Comparison of ENCODE assay signal across 15 cellular contexts in the genomic region with DNA sequence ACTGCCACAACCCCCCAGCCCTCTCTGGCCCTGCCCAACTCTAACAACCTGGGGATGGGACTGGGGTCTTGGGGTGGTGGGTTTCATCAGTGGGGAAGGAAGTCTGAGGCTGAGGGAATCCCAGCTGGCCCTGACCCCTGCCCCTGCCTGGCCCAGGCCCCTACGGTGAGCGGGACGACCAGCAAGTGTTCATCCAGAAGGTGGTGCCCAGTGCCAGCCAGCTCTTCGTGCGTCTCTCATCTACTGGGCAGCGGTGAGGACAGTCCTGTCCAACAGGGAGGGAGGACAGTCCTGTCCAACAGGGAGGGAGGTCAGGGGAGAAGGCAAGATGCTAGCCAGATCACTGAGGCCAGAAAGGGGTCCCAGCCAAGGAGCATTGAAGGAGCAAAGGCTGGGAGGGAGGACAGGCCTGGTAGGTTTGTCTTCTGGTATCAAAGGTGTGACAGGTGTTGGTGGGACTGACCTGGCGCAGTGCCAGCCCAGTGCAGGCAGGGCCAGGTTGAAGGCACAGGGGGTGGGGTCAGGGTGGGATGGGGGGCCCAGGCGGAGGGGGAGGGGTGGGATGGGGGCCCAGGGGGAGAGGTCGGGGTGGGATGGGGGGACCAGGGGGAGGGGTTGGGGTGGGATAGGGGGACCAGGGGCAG.
DNase-seq lines count a peak whose midpoint lies in the region; ATAC-seq and TF ChIP-seq lines count a peak whose summit lies in the region.
"Had no signal": no experiment of that assay in that cellular context is flagged by ENCODE, and none has a peak within 500 bp of the region (broad histone marks: within the 10 kb centered on the region; RNA-seq: fewer than 3 reads in every experiment).

No MANE protein-coding gene starts in this region.

- H3K4me1 ChIP-seq in RWPE2 (ENCODE audit: insufficient read depth, poor library complexity, severe bottlenecking) = peaks cover 11% of the 10 kb centered on the region
- H3K4me1 ChIP-seq: HAP-1 had no signal

- H3K36me3 ChIP-seq in RWPE2 (ENCODE audit: low read depth) = peaks cover 31% of the 10 kb centered on the region

- H3K27ac ChIP-seq in RWPE2 (ENCODE audit: poor library complexity, severe bottlenecking) = peak overlapping the region; percentile 25

- peaks cover 17% of the 10 kb centered on the region for H3K4me1 Mint-ChIP-seq in memory B cell
- H3K4me1 Mint-ChIP-seq in stimulated activated memory B cell treated with anti-CD40 and anti-IgM and Interleukin-4, amounts not matched to agents 10 μg/mL and 1 μg/mL and 100 μg/mL, for 72 hours = peaks cover 20% of the 10 kb centered on the region

- TF ChIP-seq CTCF in RWPE2 (IDR thresholded peaks at IDR 0.05; ENCODE audit: poor library complexity, severe bottlenecking) = no peak

- no peaks in the 10 kb centered on the region for H3K9me3 ChIP-seq in RWPE2 (ENCODE audit: severe bottlenecking)
- H3K9me3 ChIP-seq: HAP-1, SK-N-SH had no signal

- peaks cover 37% of the 10 kb centered on the region for H3K36me3 Mint-ChIP-seq in memory B cell
- H3K36me3 Mint-ChIP-seq in stimulated activated memory B cell treated with anti-CD40 and anti-IgM and Interleukin-4, amounts not matched to agents 10 μg/mL and 1 μg/mL and 100 μg/mL, for 72 hours = peaks cover 73% of the 10 kb centered on the region

- H3K9me3 Mint-ChIP-seq in memory B cell = no peaks in the 10 kb centered on the region
- no peaks in the 10 kb centered on the region for H3K9me3 Mint-ChIP-seq in stimulated activated memory B cell treated with anti-CD40 and anti-IgM and Interleukin-4, amounts not matched to agents 10 μg/mL and 1 μg/mL and 100 μg/mL, for 72 hours

- ATAC-seq in RWPE2 (ENCODE audit: low read depth) (no peak), memory B cell (ENCODE audit: low read depth) (no peak), HG02884 (IDR thresholded peaks at IDR 0.05; ENCODE audit: unreplicated experiment) (no peak)
- no peak for ATAC-seq in stimulated activated memory B cell treated with anti-CD40 and anti-IgM and Interleukin-4, amounts not matched to agents 10 μg/mL and 1 μg/mL and 100 μg/mL, for 72 hours

- H3K4me3 Mint-ChIP-seq in memory B cell = no peak overlapping the region
- H3K4me3 Mint-ChIP-seq in stimulated activated memory B cell treated with anti-CD40 and anti-IgM and Interleukin-4, amounts not matched to agents 10 μg/mL and 1 μg/mL and 100 μg/mL, for 72 hours = no peak overlapping the region

- no peaks in the 10 kb centered on the region for H3K27me3 ChIP-seq in RWPE2 (ENCODE audit: insufficient read depth, poor library complexity, severe bottlenecking)

- peak overlapping the region; percentile 68 for H3K27ac Mint-ChIP-seq in memory B cell
- H3K27ac Mint-ChIP-seq in stimulated activated memory B cell treated with anti-CD40 and anti-IgM and Interleukin-4, amounts not matched to agents 10 μg/mL and 1 μg/mL and 100 μg/mL, for 72 hours = no peak overlapping the region

- H3K27me3 Mint-ChIP-seq in memory B cell = no peaks in the 10 kb centered on the region
- no peaks in the 10 kb centered on the region for H3K27me3 Mint-ChIP-seq in stimulated activated memory B cell treated with anti-CD40 and anti-IgM and Interleukin-4, amounts not matched to agents 10 μg/mL and 1 μg/mL and 100 μg/mL, for 72 hours

- no peak overlapping the region for H3K4me3 ChIP-seq in RWPE2 (ENCODE audit: severe bottlenecking)
- H3K4me3 ChIP-seq: HAP-1 had no signal

- DNase-seq in NCI-H1694 treated with DMSO at 0.1 percent for 48 hours (lab: John Stamatoyannopoulos, UW) (peak; percentile 9), NCI-H1694 (lab: John Stamatoyannopoulos, UW) (no peak), ELF-1 (ENCODE audit: low read depth, low spot score) (peak; percentile 0), RWPE2 (ENCODE audit: low spot score) (no peak), memory B cell (ENCODE audit: low spot score in 2 of 2) (no peak), epidermal melanocyte (ENCODE audit: insufficient read length, low spot score) (no peak)
- DNase-seq: Calu3; NCI-H1436; NCI-H2081 treated with DMSO at 0.1 percent for 48 hours; NK-92 treated with Interleukin-12 subunit alpha and Interleukin-12 subunit beta, amount 100 ng/mL, for 24 hours; SK-N-SH; T-helper 1 cell had no signal

Comparison
In these comparisons a context has a peak if more than half of its experiments do, and no peak if none do; other contexts are left out.
1. DNase-seq: peak in NCI-H1694 treated with DMSO at 0.1 percent for 48 hours (single experiment) and ELF-1 (single experiment); none in NCI-H1694 (single experiment), RWPE2 (single experiment), memory B cell (0 of 2) and epidermal melanocyte (single experiment).